ENCODE assay signal across 1 cellular context in the genomic region with DNA sequence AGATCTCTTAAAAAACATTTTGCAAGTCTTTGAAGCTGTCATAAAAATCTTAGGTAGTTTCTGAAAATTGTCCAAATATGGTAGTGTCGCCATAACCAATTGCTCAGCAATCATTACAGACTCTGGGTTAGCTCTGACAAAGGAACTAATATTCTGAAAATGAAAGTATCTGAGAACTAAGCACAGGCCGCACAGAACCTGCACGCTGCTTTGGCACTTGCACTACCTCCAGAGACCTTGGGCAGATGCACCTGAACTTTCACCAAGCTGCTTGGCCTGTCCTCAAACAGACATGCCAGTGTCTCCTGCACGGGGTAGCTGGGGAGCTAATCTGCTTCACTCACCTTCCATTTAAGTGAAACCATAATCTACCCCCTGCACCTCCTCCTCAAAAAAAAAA.
TF ChIP-seq lines count a peak whose summit lies in the region.

No MANE protein-coding gene starts in this region.

TF ChIP-seq in GM23338, 12 proteins besides CTCF, POLR2A, EP300 and RAD21 (continued from another document):
- TF ChIP-seq, protein P1, sequence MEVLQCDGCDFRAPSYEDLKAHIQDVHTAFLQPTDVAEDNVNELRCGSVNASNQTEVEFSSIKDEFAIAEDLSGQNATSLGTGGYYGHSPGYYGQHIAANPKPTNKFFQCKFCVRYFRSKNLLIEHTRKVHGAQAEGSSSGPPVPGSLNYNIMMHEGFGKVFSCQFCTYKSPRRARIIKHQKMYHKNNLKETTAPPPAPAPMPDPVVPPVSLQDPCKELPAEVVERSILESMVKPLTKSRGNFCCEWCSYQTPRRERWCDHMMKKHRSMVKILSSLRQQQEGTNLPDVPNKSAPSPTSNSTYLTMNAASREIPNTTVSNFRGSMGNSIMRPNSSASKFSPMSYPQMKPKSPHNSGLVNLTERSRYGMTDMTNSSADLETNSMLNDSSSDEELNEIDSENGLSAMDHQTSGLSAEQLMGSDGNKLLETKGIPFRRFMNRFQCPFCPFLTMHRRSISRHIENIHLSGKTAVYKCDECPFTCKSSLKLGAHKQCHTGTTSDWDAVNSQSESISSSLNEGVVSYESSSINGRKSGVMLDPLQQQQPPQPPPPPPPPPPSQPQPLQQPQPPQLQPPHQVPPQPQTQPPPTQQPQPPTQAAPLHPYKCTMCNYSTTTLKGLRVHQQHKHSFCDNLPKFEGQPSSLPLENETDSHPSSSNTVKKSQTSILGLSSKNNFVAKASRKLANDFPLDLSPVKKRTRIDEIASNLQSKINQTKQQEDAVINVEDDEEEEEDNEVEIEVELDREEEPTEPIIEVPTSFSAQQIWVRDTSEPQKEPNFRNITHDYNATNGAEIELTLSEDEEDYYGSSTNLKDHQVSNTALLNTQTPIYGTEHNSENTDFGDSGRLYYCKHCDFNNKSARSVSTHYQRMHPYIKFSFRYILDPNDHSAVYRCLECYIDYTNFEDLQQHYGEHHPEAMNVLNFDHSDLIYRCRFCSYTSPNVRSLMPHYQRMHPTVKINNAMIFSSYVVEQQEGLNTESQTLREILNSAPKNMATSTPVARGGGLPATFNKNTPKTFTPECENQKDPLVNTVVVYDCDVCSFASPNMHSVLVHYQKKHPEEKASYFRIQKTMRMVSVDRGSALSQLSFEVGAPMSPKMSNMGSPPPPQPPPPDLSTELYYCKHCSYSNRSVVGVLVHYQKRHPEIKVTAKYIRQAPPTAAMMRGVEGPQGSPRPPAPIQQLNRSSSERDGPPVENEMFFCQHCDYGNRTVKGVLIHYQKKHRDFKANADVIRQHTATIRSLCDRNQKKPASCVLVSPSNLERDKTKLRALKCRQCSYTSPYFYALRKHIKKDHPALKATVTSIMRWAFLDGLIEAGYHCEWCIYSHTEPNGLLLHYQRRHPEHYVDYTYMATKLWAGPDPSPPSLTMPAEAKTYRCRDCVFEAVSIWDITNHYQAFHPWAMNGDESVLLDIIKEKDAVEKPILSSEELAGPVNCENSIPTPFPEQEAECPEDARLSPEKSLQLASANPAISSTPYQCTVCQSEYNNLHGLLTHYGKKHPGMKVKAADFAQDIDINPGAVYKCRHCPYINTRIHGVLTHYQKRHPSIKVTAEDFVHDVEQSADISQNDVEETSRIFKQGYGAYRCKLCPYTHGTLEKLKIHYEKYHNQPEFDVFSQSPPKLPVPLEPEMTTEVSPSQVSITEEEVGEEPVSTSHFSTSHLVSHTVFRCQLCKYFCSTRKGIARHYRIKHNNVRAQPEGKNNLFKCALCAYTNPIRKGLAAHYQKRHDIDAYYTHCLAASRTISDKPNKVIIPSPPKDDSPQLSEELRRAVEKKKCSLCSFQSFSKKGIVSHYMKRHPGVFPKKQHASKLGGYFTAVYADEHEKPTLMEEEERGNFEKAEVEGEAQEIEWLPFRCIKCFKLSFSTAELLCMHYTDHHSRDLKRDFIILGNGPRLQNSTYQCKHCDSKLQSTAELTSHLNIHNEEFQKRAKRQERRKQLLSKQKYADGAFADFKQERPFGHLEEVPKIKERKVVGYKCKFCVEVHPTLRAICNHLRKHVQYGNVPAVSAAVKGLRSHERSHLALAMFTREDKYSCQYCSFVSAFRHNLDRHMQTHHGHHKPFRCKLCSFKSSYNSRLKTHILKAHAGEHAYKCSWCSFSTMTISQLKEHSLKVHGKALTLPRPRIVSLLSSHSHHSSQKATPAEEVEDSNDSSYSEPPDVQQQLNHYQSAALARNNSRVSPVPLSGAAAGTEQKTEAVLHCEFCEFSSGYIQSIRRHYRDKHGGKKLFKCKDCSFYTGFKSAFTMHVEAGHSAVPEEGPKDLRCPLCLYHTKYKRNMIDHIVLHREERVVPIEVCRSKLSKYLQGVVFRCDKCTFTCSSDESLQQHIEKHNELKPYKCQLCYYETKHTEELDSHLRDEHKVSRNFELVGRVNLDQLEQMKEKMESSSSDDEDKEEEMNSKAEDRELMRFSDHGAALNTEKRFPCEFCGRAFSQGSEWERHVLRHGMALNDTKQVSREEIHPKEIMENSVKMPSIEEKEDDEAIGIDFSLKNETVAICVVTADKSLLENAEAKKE (CRISPR knock-in tag; IDR thresholded peaks at IDR 0.05) = no peak
- TF ChIP-seq EZH2 (IDR thresholded peaks at IDR 0.05; ENCODE audit: low read depth, unreplicated experiment) (no peak), EZH2phosphoT487 (IDR thresholded peaks at IDR 0.05; ENCODE audit: unreplicated experiment) (no peak), CREB1 (CRISPR knock-in tag; IDR thresholded peaks at IDR 0.05; ENCODE audit: low read depth) (no peak)
- TF ChIP-seq, protein P2, sequence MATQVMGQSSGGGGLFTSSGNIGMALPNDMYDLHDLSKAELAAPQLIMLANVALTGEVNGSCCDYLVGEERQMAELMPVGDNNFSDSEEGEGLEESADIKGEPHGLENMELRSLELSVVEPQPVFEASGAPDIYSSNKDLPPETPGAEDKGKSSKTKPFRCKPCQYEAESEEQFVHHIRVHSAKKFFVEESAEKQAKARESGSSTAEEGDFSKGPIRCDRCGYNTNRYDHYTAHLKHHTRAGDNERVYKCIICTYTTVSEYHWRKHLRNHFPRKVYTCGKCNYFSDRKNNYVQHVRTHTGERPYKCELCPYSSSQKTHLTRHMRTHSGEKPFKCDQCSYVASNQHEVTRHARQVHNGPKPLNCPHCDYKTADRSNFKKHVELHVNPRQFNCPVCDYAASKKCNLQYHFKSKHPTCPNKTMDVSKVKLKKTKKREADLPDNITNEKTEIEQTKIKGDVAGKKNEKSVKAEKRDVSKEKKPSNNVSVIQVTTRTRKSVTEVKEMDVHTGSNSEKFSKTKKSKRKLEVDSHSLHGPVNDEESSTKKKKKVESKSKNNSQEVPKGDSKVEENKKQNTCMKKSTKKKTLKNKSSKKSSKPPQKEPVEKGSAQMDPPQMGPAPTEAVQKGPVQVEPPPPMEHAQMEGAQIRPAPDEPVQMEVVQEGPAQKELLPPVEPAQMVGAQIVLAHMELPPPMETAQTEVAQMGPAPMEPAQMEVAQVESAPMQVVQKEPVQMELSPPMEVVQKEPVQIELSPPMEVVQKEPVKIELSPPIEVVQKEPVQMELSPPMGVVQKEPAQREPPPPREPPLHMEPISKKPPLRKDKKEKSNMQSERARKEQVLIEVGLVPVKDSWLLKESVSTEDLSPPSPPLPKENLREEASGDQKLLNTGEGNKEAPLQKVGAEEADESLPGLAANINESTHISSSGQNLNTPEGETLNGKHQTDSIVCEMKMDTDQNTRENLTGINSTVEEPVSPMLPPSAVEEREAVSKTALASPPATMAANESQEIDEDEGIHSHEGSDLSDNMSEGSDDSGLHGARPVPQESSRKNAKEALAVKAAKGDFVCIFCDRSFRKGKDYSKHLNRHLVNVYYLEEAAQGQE (IDR thresholded peaks at IDR 0.05; ENCODE audit: unreplicated experiment) = no peak
TF ChIP-seq in GM23338: peak in this region for 0.
